Comparison of ENCODE assay signal across 1 cellular context in genomic region chr1:37752583-37753471, GRCh38.
TF ChIP-seq lines count a peak whose summit lies in the region.

No MANE protein-coding gene starts in this region.

TF ChIP-seq in IMR-90, 13 proteins besides CTCF, POLR2A, EP300 and RAD21 (continued from another document):
- no peak for TF ChIP-seq CEBPB (IDR thresholded peaks at IDR 0.05; ENCODE audit: low read depth, low read length)
- no peak for TF ChIP-seq BHLHE40 (IDR thresholded peaks at IDR 0.05; ENCODE audit: low read depth, low read length)
- no peak for TF ChIP-seq ELK1 (IDR thresholded peaks at IDR 0.05; ENCODE audit: borderline replicate concordance, low read depth, low read length)
